19 cellular contexts compared by ENCODE assay signal in genomic region chr17:61508912-61509311, GRCh38. TPM values are rescaled to one million over a fixed set of nuclear protein-coding genes. Genes with fewer than 3 reads are reported as not detected.
DNase-seq lines count a peak whose midpoint lies in the region; ATAC-seq, FAIRE-seq and TF ChIP-seq lines count a peak whose summit lies in the region.
"Had no signal": no experiment of that assay in that cellular context is flagged by ENCODE, and none has a peak within 500 bp of the region (broad histone marks: within the 10 kb centered on the region; RNA-seq: fewer than 3 reads in every experiment).

No MANE protein-coding gene starts in this region.

- H3K9me3 ChIP-seq in GM12878 (replicated peaks; ENCODE audit: control insufficient read depth, insufficient read depth, low read length) (no peaks in the 10 kb centered on the region), adrenal gland (replicated peaks in 1 of 3) (no peaks in the 10 kb centered on the region)
- H3K9me3 ChIP-seq: A549 had no signal

- no peak overlapping the region for H3K4me2 ChIP-seq in GM12878 (ENCODE audit: control insufficient read depth, insufficient read depth)
- H3K4me2 ChIP-seq: A549 had no signal

- H3K4me3 ChIP-seq in LNCaP clone FGC (ENCODE audit: low read depth, low read length) = no peak overlapping the region
- H3K4me3 ChIP-seq in GM12878 = no peak overlapping the region
- no peak overlapping the region for H3K4me3 ChIP-seq in adrenal gland
- H3K4me3 ChIP-seq: A549, GM23248 had no signal

- H2AFZ ChIP-seq in GM12878 (ENCODE audit: control insufficient read depth, low read depth, low read length) = no peak overlapping the region
- H2AFZ ChIP-seq: GM23248 had no signal

- TF ChIP-seq CTCF in C4-2B (conservative IDR thresholded peaks at IDR 0.05) (no peak), LNCaP clone FGC (IDR thresholded peaks at IDR 0.05; ENCODE audit: control insufficient read depth, extremely low read depth, insufficient read depth) (no peak), GM12878 (IDR thresholded peaks at IDR 0.05 in 2 of 3, conservative IDR thresholded peaks at IDR 0.05 in 1 of 3; ENCODE audit: control insufficient read depth in 2 of 3, extremely low read depth in 1 of 3, insufficient read depth in 1 of 3, low read depth in 3 of 3, low read length in 3 of 3) (no peak), mesothelial cell of epicardium (IDR thresholded peaks at IDR 0.05; ENCODE audit: unreplicated experiment) (no peak), adrenal gland (IDR thresholded peaks at IDR 0.05) (no peak)

- intact Hi-C loops in GM12878 (cut with micrococcal nuclease; ENCODE audit: unreplicated experiment) = no loop called here
- intact Hi-C loops in adrenal gland (cut with DNase I) = no loop called here

- H3K27ac ChIP-seq in C4-2B (peak overlapping the region; percentile 16; the same call in 1 of the 2 replicates), GM12878 (ENCODE audit: control insufficient read depth, insufficient read depth) (no peak overlapping the region), adrenal gland (no peak overlapping the region)
- H3K27ac ChIP-seq: A549, GM23248, HL-60 had no signal

- no peaks in the 10 kb centered on the region for H4K20me1 ChIP-seq in GM12878 (ENCODE audit: control insufficient read depth, insufficient read depth)

- no peak for TF ChIP-seq RAD21 in GM12878 (IDR thresholded peaks at IDR 0.05; ENCODE audit: insufficient read depth, low read depth, low read length)

- no peaks in the 10 kb centered on the region for H3K27me3 Mint-ChIP-seq in mesothelial cell of epicardium (ENCODE audit: low read depth)

- no peak for TF ChIP-seq EP300 in GM12878 (IDR thresholded peaks at IDR 0.05; ENCODE audit: borderline replicate concordance in 1 of 2, control insufficient read depth in 1 of 2, low read depth in 2 of 2, low read length in 2 of 2)

- H3K4me1 Mint-ChIP-seq in mesothelial cell of epicardium = peaks cover 67% of the 10 kb centered on the region
- H3K4me1 Mint-ChIP-seq: CD14-positive monocyte; CD4-positive, alpha-beta memory T cell had no signal

- BruUV-seq in GM12878 (replicated peaks; lab: Mats Ljungman, UMichigan) = no TSS peak

- no peak for ATAC-seq in GM12878
- ATAC-seq: A549 had no signal

- RAD21 ChIA-PET in GM12878 (lab: Charles Lee; ENCODE audit: unreplicated experiment) = no interaction called here

- H3K4me1 ChIP-seq in GM12878 (ENCODE audit: control insufficient read depth, insufficient read depth, low read length) (no peaks in the 10 kb centered on the region), adrenal gland (replicated peaks in 1 of 2) (no peaks in the 10 kb centered on the region)

- DNase-seq in LNCaP clone FGC (ENCODE audit: low read depth) (peak; percentile 22), GM12878 (ENCODE audit: low read depth, low spot score) (no peak), mesothelial cell of epicardium (ENCODE audit: low spot score in 2 of 2, unreplicated experiment in 2 of 2) (no peak), G401 (ENCODE audit: low spot score) (no peak), adrenal gland (no peak)
- no peak for DNase-seq in activated CD8-positive, alpha-beta memory T cell treated with anti-CD3 and anti-CD28 coated beads, Interleukin-2, amount 50 U/mL, for 4 hours
- DNase-seq: AML-193; CD4-positive, alpha-beta memory T cell; DMS79 treated with DMSO at 0.1 percent for 48 hours; GM23248; HCEC 1CT had no signal

- in situ Hi-C loops in GM12878 (cut with MboI) = no loop called here
- in situ Hi-C loops in G401 (cut with HindIII; ENCODE audit: low sequenced_read_pairs) = no loop called here

- POLR2A ChIA-PET in GM12878 (lab: Charles Lee) = no interaction called here

- WGBS in GM12878 (ENCODE audit: insufficient coverage, insufficient replicate concordance, low lambda C conversion rate, missing lambda C conversion rate) = 48% methylated on average over 5 of the region's 5 CpGs
- WGBS in adrenal gland, 4 donors = 80 to 88% (median 85%) methylated on average over 5 of the region's 5 CpGs

- FAIRE-seq in GM12878 (lab: Jason Lieb, UNC) = no peak
- FAIRE-seq: A549, GM12891, GM18507, H54 had no signal

- no peak overlapping the region for H3K9ac ChIP-seq in GM12878 (ENCODE audit: control insufficient read depth, insufficient read depth, low read length)
- H3K9ac ChIP-seq: GM23248 had no signal

- H3K4me3 Mint-ChIP-seq in mesothelial cell of epicardium = no peak overlapping the region
- H3K4me3 Mint-ChIP-seq: CD14-positive monocyte; CD4-positive, alpha-beta memory T cell had no signal

- no peaks in the 10 kb centered on the region for H3K36me3 ChIP-seq in GM12878 (ENCODE audit: control insufficient read depth in 2 of 2, insufficient read depth in 2 of 2, low read length in 1 of 2)
- no peaks in the 10 kb centered on the region for H3K36me3 ChIP-seq in adrenal gland (replicated peaks in 1 of 2)

- SMC1A ChIA-PET in GM12878 (lab: Charles Lee; ENCODE audit: uncharacterized antibody, unreplicated experiment) = no interaction called here

- CTCF ChIA-PET in GM12878 (lab: Yijun Ruan, JAX) = no interaction called here

- H3K27ac Mint-ChIP-seq in mesothelial cell of epicardium = peak overlapping the region; percentile 13
- H3K27ac Mint-ChIP-seq: CD14-positive monocyte; CD4-positive, alpha-beta memory T cell had no signal

- no peaks in the 10 kb centered on the region for H3K79me2 ChIP-seq in GM12878 (ENCODE audit: control insufficient read depth, insufficient read depth, low read length)

- H3K27me3 ChIP-seq in GM12878 (replicated peaks in 1 of 2; ENCODE audit: control insufficient read depth in 2 of 2, insufficient read depth in 2 of 2, low read length in 1 of 2) (no peaks in the 10 kb centered on the region; a peak in 1 of 4 replicates), adrenal gland (no peaks in the 10 kb centered on the region)

- no peaks in the 10 kb centered on the region for H3K9me3 Mint-ChIP-seq in mesothelial cell of epicardium
- H3K9me3 Mint-ChIP-seq: CD14-positive monocyte; CD4-positive, alpha-beta memory T cell had no signal

- TF ChIP-seq POLR2A in GM12878 (IDR thresholded peaks at IDR 0.05; ENCODE audit: low read depth, low read length) = no peak
- TF ChIP-seq POLR2A in adrenal gland (IDR thresholded peaks at IDR 0.05) = no peak

- no peaks in the 10 kb centered on the region for H3K36me3 Mint-ChIP-seq in mesothelial cell of epicardium
- H3K36me3 Mint-ChIP-seq: CD14-positive monocyte; CD4-positive, alpha-beta memory T cell had no signal

TF ChIP-seq in GM12878, 131 proteins besides CTCF, POLR2A, EP300 and RAD21:
- peak in 1 of 2 experiments; percentile 89; a peak in 1 of 4 replicates for TF ChIP-seq ETV6 (conservative IDR thresholded peaks at IDR 0.05 in 1 of 2, IDR thresholded peaks at IDR 0.05 in 1 of 2; ENCODE audit: borderline replicate concordance in 1 of 2, low read depth in 1 of 2)
- peak; percentile 71; the same call in 1 of the 2 replicates for TF ChIP-seq NFXL1 (IDR thresholded peaks at IDR 0.05; ENCODE audit: borderline replicate concordance)
- no peak for TF ChIP-seq ZNF24 (IDR thresholded peaks at IDR 0.05)
- no peak for TF ChIP-seq EZH2 (IDR thresholded peaks at IDR 0.05; ENCODE audit: borderline replicate concordance, control insufficient read depth, low read depth, low read length)

RNA-seq across cellular contexts. Expression of gene TBX4, which starts 56.7 kb away (rescaled TPM):
- total RNA-seq in GM12878 (2013; cell fraction: nucleolus; rRNA removed) = not detected in 2 replicates
- not detected in 2 replicates for total RNA-seq in GM12878 (2014; rRNA removed)
- total RNA-seq in GM12878 (2014; rRNA removed; fragmentation: Illumina TruSeq; extraction: Trizol) = not detected in 2 replicates
- not detected in 2 replicates for total RNA-seq in GM12878 (2021)
- not detected for polyA plus RNA-seq in GM12878 (2011; ENCODE audit: low read depth)
- polyA plus RNA-seq in GM12878 (2011; rRNA removed) = not detected in 2 replicates
- polyA plus RNA-seq in GM12878 (2011; cell fraction: cytosol; rRNA removed) = 0.03 TPM in 1 of 2 replicates, not detected in the other
- polyA plus RNA-seq in GM12878 (2011; cell fraction: nucleus; rRNA removed) = 0.06 TPM in 1 of 2 replicates, not detected in the other
- polyA plus RNA-seq in GM12878 (2012) = 0.07 TPM in 1 of 2 replicates, not detected in the other
- polyA plus RNA-seq in GM12878 (2014; fragmentation: Illumina TruSeq; extraction: Trizol) = 0.01 TPM in 1 of 2 replicates, not detected in the other
- not detected for polyA plus RNA-seq in GM12878 (2014; fragmentation: Nextera tagmentation; extraction: Ambion mirVana)
- not detected in 2 replicates for polyA plus RNA-seq in GM12878 (2014; rRNA removed)
- not detected for polyA plus RNA-seq in GM12878 (2016; fragmentation: Nextera tagmentation; extraction: Ambion mirVana)
- polyA minus RNA-seq in GM12878 (2011; rRNA and poly(A)+ RNA removed) = 0.15 TPM in 1 of 2 replicates, not detected in the other
- not detected in 2 replicates for polyA minus RNA-seq in GM12878 (2011; cell fraction: cytosol; rRNA and poly(A)+ RNA removed)
- polyA minus RNA-seq in GM12878 (2011; cell fraction: nucleus; rRNA and poly(A)+ RNA removed) = not detected in 2 replicates
- total RNA-seq in mesothelial cell of epicardium = 51.9 to 56.6 TPM (median 54.2 TPM) in 3 replicates
- total RNA-seq in G401 (2014; rRNA removed; shearing (Covaris generic)) = 0.64 and 1.2 TPM in 2 replicates
- under 1 TPM in 3 of 8 donors, not detected in 5; 0.14 to 0.54 (median 0.29) TPM for total RNA-seq in adrenal gland
- under 1 TPM in 1 of 3 donors, not detected in 2; 0.03 TPM for polyA plus RNA-seq in adrenal gland
- total RNA-seq: CD4-positive, alpha-beta memory T cell; GM23248; HT1080 had no signal
- polyA plus RNA-seq: CD14-positive monocyte; CD4-positive, alpha-beta memory T cell; GM23248 had no signal

Comparison
In these comparisons a context has a peak if more than half of its experiments do, and no peak if none do; other contexts are left out.
1. RNA of gene TBX4, which starts 56.7 kb away (total RNA-seq): 51.9 to 56.6 TPM in mesothelial cell of epicardium; 0.64 to 1.2 TPM in G401, not detected in GM12878 and 0.14 to 0.54 TPM in adrenal gland; every median in the first group is over 10 times any median in the second.